18 cellular contexts compared by ENCODE assay signal in genomic region chr2:217356142-217356541, GRCh38.
DNase-seq lines count a peak whose midpoint lies in the region; ATAC-seq, FAIRE-seq and TF ChIP-seq lines count a peak whose summit lies in the region.
"Had no signal": no experiment of that assay in that cellular context is flagged by ENCODE, and none has a peak within 500 bp of the region (broad histone marks: within the 10 kb centered on the region; RNA-seq: fewer than 3 reads in every experiment).

No MANE protein-coding gene starts in this region.

- H3K36me3 ChIP-seq in SJSA1 (no peaks in the 10 kb centered on the region), esophagus muscularis mucosa (no peaks in the 10 kb centered on the region), tibial artery (no peaks in the 10 kb centered on the region)
- H3K36me3 ChIP-seq: MG63 had no signal

- H3K27me3 ChIP-seq in SJSA1 (replicated peaks) (no peaks in the 10 kb centered on the region), esophagus muscularis mucosa (no peaks in the 10 kb centered on the region), tibial artery (no peaks in the 10 kb centered on the region)
- H3K27me3 ChIP-seq: MG63 had no signal

- no peaks in the 10 kb centered on the region for H3K27me3 Mint-ChIP-seq in osteocyte (ENCODE audit: unreplicated experiment)
- H3K27me3 Mint-ChIP-seq in naive thymus-derived CD8-positive, alpha-beta T cell: peaks cover 0 to 6% (median 0%) of the 10 kb centered on the region in 5 donors

- intact Hi-C loops in esophagus muscularis mucosa (cut with DNase I) (no loop called here), tibial artery (cut with DNase I; ENCODE audit: low total_unique reads) (no loop called here), posterior cingulate gyrus (cut with DNase I) (no loop called here)

- DNase-seq in SJSA1 (ENCODE audit: low read depth in 1 of 2, low spot score in 2 of 2) (no peak), esophagus muscularis mucosa (ENCODE audit: extremely low spot score) (peak; percentile 24), osteocyte (ENCODE audit: extremely low spot score, unreplicated experiment) (no peak), tibial artery (no peak), H54 (ENCODE audit: insufficient read length, low spot score) (no peak), posterior cingulate gyrus (no peak)
- no peak for DNase-seq in naive thymus-derived CD8-positive, alpha-beta T cell
- DNase-seq: DMS 273 treated with DMSO at 0.1 percent for 48 hours, EL, HFFc6, Karpas-422, MG63, NCI-H1092 treated with DMSO at 0.1 percent for 48 hours, NCI-H1694 treated with DMSO at 0.1 percent for 48 hours, NCI-H2107, NCI-H2227 treated with DMSO at 0.1 percent for 48 hours, NCI-H524 treated with DMSO at 0.1 percent for 48 hours had no signal

- peak overlapping the region; percentile 80 for H3K27ac Mint-ChIP-seq in osteocyte (ENCODE audit: unreplicated experiment)
- H3K27ac Mint-ChIP-seq in naive thymus-derived CD8-positive, alpha-beta T cell: no peak overlapping the region
- H3K27ac Mint-ChIP-seq: HFFc6 had no signal

- H3K36me3 Mint-ChIP-seq in osteocyte (ENCODE audit: unreplicated experiment): no peaks in the 10 kb centered on the region
- peaks cover 2 to 5% (median 5%) of the 10 kb centered on the region in 3 donors for H3K36me3 Mint-ChIP-seq in naive thymus-derived CD8-positive, alpha-beta T cell

- H3K27ac ChIP-seq in SJSA1: peak overlapping the region; percentile 58; the same call in 1 of the 2 replicates
- H3K27ac ChIP-seq in esophagus muscularis mucosa (replicated peaks in 1 of 4): peak overlapping the region; percentile 82 to 86 (median 84)
- H3K27ac ChIP-seq in tibial artery: peak overlapping the region; percentile 34 to 78

- TF ChIP-seq EP300 in esophagus muscularis mucosa (IDR thresholded peaks at IDR 0.05): no peak

- H3K9me3 ChIP-seq in SJSA1 (replicated peaks) (no peaks in the 10 kb centered on the region), esophagus muscularis mucosa (no peaks in the 10 kb centered on the region), tibial artery (no peaks in the 10 kb centered on the region)
- H3K9me3 ChIP-seq: MG63 had no signal

- TF ChIP-seq POLR2A in esophagus muscularis mucosa (IDR thresholded peaks at IDR 0.05; ENCODE audit: low read depth): no peak
- no peak for TF ChIP-seq POLR2A in H54 (IDR thresholded peaks at IDR 0.05; ENCODE audit: low read depth, low read length)

- no peak for TF ChIP-seq CTCF in esophagus muscularis mucosa (IDR thresholded peaks at IDR 0.05)
- TF ChIP-seq CTCF in osteocyte (IDR thresholded peaks at IDR 0.05): no peak
- TF ChIP-seq CTCF in tibial artery (IDR thresholded peaks at IDR 0.05): no peak

- no peaks in the 10 kb centered on the region for H3K9me3 Mint-ChIP-seq in osteocyte (ENCODE audit: unreplicated experiment)
- peaks cover 0 to 3% (median 0%) of the 10 kb centered on the region in 9 donors for H3K9me3 Mint-ChIP-seq in naive thymus-derived CD8-positive, alpha-beta T cell
- H3K9me3 Mint-ChIP-seq: HFFc6 had no signal

- no peak overlapping the region for H3K4me3 ChIP-seq in SJSA1
- no peak overlapping the region for H3K4me3 ChIP-seq in esophagus muscularis mucosa
- H3K4me3 ChIP-seq in tibial artery: no peak overlapping the region
- H3K4me3 ChIP-seq: MG63 had no signal

- no peak overlapping the region for H3K4me3 Mint-ChIP-seq in osteocyte (ENCODE audit: unreplicated experiment)
- no peak overlapping the region for H3K4me3 Mint-ChIP-seq in naive thymus-derived CD8-positive, alpha-beta T cell
- H3K4me3 Mint-ChIP-seq: HFFc6 had no signal

- FAIRE-seq in H54 (lab: Jason Lieb, UNC): no peak

- peaks cover 55% of the 10 kb centered on the region for H3K4me1 ChIP-seq in SJSA1 (replicated peaks)
- H3K4me1 ChIP-seq in esophagus muscularis mucosa: peaks cover 31 to 74% (median 73%) of the 10 kb centered on the region in 4 donors
- H3K4me1 ChIP-seq in tibial artery: peaks cover 0 to 79% (median 63%) of the 10 kb centered on the region in 4 donors

- H3K4me1 Mint-ChIP-seq in osteocyte (ENCODE audit: unreplicated experiment): peaks cover 64% of the 10 kb centered on the region
- H3K4me1 Mint-ChIP-seq in naive thymus-derived CD8-positive, alpha-beta T cell: peaks cover 0 to 2% (median 0%) of the 10 kb centered on the region in 4 donors

- no peak for ATAC-seq in naive thymus-derived CD8-positive, alpha-beta T cell
- no peak for ATAC-seq in HG03354 (IDR thresholded peaks at IDR 0.05; ENCODE audit: poor library complexity, severe bottlenecking, unreplicated experiment)

- POLR2A ChIA-PET in naive thymus-derived CD8-positive, alpha-beta T cell (lab: Charles Lee): no interaction called here

- 85% methylated on average over 1 of the region's 1 CpG for WGBS in esophagus muscularis mucosa
